In the genomic region with DNA sequence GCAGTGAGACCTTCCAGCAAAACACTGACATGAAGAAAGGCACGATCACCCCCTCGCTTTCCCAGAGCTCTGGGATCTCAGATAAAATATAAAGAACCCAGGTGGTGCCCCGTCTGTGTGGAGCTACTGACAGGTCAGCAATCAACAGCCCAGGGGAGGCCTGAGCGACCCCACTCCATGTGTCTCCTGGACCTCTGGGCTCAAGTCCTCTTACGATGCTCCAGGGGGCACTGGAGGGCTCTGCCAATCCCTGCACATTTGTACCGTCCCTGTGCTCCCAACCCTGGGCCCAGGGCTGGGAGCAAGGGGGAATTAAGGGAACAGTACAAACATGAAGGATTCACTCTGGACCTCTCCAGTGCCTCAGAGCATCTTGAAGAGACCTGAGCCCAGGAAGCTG, we compare ENCODE assay signal across 22 cellular contexts. TPM values are rescaled to one million over a fixed set of nuclear protein-coding genes. Genes with fewer than 3 reads are reported as not detected.
DNase-seq lines count a peak whose midpoint lies in the region; ATAC-seq and TF ChIP-seq lines count a peak whose summit lies in the region.
"Had no signal": no experiment of that assay in that cellular context is flagged by ENCODE, and none has a peak within 500 bp of the region (broad histone marks: within the 10 kb centered on the region; RNA-seq: fewer than 3 reads in every experiment).

No MANE protein-coding gene starts in this region.

- no peak overlapping the region for H3K27ac Mint-ChIP-seq in CD14-positive monocyte
- H3K27ac Mint-ChIP-seq: activated CD4-positive, alpha-beta memory T cell treated with anti-CD3 and anti-CD28 coated beads for 36 hours; IgD-negative memory B cell; nephron progenitor cell had no signal

- H3K27me3 ChIP-seq in cardiac muscle cell (peaks cover 6% of the 10 kb centered on the region), Panc1 (ENCODE audit: control insufficient read depth, insufficient read depth, low read length) (peaks cover 6% of the 10 kb centered on the region), lung (ENCODE audit: control insufficient read depth, insufficient read depth) (no peaks in the 10 kb centered on the region), HAP-1 (ENCODE audit: low read depth) (peaks cover 3% of the 10 kb centered on the region; the same call in 1 of the 2 replicates)

- CTCF ChIA-PET in Panc1 (lab: Charles Lee): no interaction called here

- POLR2A ChIA-PET in Panc1 (lab: Charles Lee): no interaction called here

- H3K9me3 Mint-ChIP-seq in CD14-positive monocyte: peaks cover 0 to 1% (median 0%) of the 10 kb centered on the region in 7 donors
- H3K9me3 Mint-ChIP-seq: activated CD4-positive, alpha-beta memory T cell treated with anti-CD3 and anti-CD28 coated beads for 36 hours; CD4-positive, alpha-beta memory T cell; central memory CD8-positive, alpha-beta T cell had no signal

- no peak overlapping the region for H3K4me3 ChIP-seq in cardiac muscle cell
- no peak overlapping the region for H3K4me3 ChIP-seq in Panc1 (ENCODE audit: low read depth in 2 of 2, low read length in 2 of 2)
- no peak overlapping the region for H3K4me3 ChIP-seq in lung
- H3K4me3 ChIP-seq in HAP-1: no peak overlapping the region
- H3K4me3 ChIP-seq: gastrocnemius medialis, MG63, transverse colon had no signal

- ATAC-seq in Right ventricle myocardium superior (ENCODE audit: poor library complexity): no peak
- ATAC-seq in Panc1: peak; percentile 56; the same call in 1 of the 2 replicates
- ATAC-seq in lung (ENCODE audit: insufficient read depth, low FRiP score): no peak
- ATAC-seq: gastrocnemius medialis; stimulated activated naive CD8-positive, alpha-beta T cell treated with anti-CD3 and anti-CD28 coated beads, Interleukin-15, Interleukin-2, amounts not matched to agents 100 U/mL and 50 U/mL, for 24 hours had no signal

- H3K9me3 ChIP-seq in cardiac muscle cell (ENCODE audit: low read depth): no peaks in the 10 kb centered on the region
- H3K9me3 ChIP-seq in Panc1 (ENCODE audit: control insufficient read depth, insufficient read depth, low read depth, low read length): no peaks in the 10 kb centered on the region
- H3K9me3 ChIP-seq in lung (ENCODE audit: control insufficient read depth in 2 of 2, insufficient read depth in 1 of 2, low read length in 1 of 2): peaks cover 0 to 5% of the 10 kb centered on the region in 2 donors
- no peaks in the 10 kb centered on the region for H3K9me3 ChIP-seq in HAP-1
- H3K9me3 ChIP-seq: gastrocnemius medialis, MG63, transverse colon had no signal

- in situ Hi-C loops in Panc1 (cut with HindIII; ENCODE audit: low pct_unique_long_range_greater_than_20kb, low sequenced_read_pairs): no loop called here
- in situ Hi-C loops in HAP-1 (cut with MboI; ENCODE audit: low sequenced_read_pairs): no loop called here

- intact Hi-C loops in Right ventricle myocardium superior (cut with DNase I) (no loop called here), Panc1 (cut with micrococcal nuclease; ENCODE audit: unreplicated experiment) (no loop called here), CD14-positive monocyte (cut with micrococcal nuclease) (no loop called here)

- peaks cover 21 to 24% (median 24%) of the 10 kb centered on the region in 3 donors for H3K27me3 Mint-ChIP-seq in CD14-positive monocyte (ENCODE audit: low read depth in 3 of 3)

- WGBS in lung, 2 donors: 58 to 59% methylated on average over 6 of the region's 6 CpGs

- H3K36me3 ChIP-seq in cardiac muscle cell (no peaks in the 10 kb centered on the region), Panc1 (ENCODE audit: control insufficient read depth, insufficient read depth, low read length) (no peaks in the 10 kb centered on the region), lung (ENCODE audit: control insufficient read depth in 2 of 2, insufficient read depth in 2 of 2, low read length in 2 of 2) (no peaks in the 10 kb centered on the region), HAP-1 (replicated peaks) (no peaks in the 10 kb centered on the region)
- H3K36me3 ChIP-seq: gastrocnemius medialis, MG63, transverse colon had no signal

- H3K4me1 ChIP-seq in cardiac muscle cell (ENCODE audit: low read depth) (no peaks in the 10 kb centered on the region), Panc1 (ENCODE audit: control insufficient read depth, insufficient read depth, low read length) (no peaks in the 10 kb centered on the region), lung (ENCODE audit: control insufficient read depth in 2 of 2, insufficient read depth in 2 of 2, low read length in 2 of 2) (no peaks in the 10 kb centered on the region), HAP-1 (no peaks in the 10 kb centered on the region)
- H3K4me1 ChIP-seq: gastrocnemius medialis, transverse colon had no signal

- no peak overlapping the region for H3K4me3 Mint-ChIP-seq in CD14-positive monocyte
- H3K4me3 Mint-ChIP-seq: activated CD4-positive, alpha-beta memory T cell treated with anti-CD3 and anti-CD28 coated beads for 36 hours; CD4-positive, alpha-beta memory T cell; central memory CD8-positive, alpha-beta T cell; IgD-negative memory B cell; nephron progenitor cell had no signal

- no peak for DNase-seq in cardiac muscle cell (ENCODE audit: low read depth in 1 of 2, low spot score in 1 of 2)
- DNase-seq in Right ventricle myocardium superior: no peak
- no peak for DNase-seq in Panc1 (ENCODE audit: low read depth, low spot score)
- DNase-seq in lung (ENCODE audit: low spot score): peak; percentile 15
- no peak for DNase-seq in HAP-1 (ENCODE audit: low spot score in 2 of 2)
- DNase-seq in CD14-positive monocyte (ENCODE audit: low spot score): no peak
- DNase-seq: activated CD4-positive, alpha-beta memory T cell treated with anti-CD3 and anti-CD28 coated beads for 36 hours; activated naive CD4-positive, alpha-beta T cell treated with Interleukin-2 at 50 U/mL for 16 hours; anterior cingulate cortex; CD4-positive, alpha-beta memory T cell; gastrocnemius medialis; MG63; NCI-H510A treated with DMSO at 0.1 percent for 48 hours; nephron progenitor cell; OCI-M1; stimulated activated naive CD8-positive, alpha-beta T cell treated with anti-CD3 and anti-CD28 coated beads, Interleukin-15, Interleukin-2, amounts not matched to agents 100 U/mL and 50 U/mL, for 24 hours; T-helper 2 cell; transverse colon had no signal

- H3K36me3 Mint-ChIP-seq in CD14-positive monocyte: no peaks in the 10 kb centered on the region
- H3K36me3 Mint-ChIP-seq: activated CD4-positive, alpha-beta memory T cell treated with anti-CD3 and anti-CD28 coated beads for 36 hours; CD4-positive, alpha-beta memory T cell had no signal

- H3K27ac ChIP-seq in cardiac muscle cell (no peak overlapping the region), Panc1 (ENCODE audit: low read length) (no peak overlapping the region), lung (ENCODE audit: low read depth in 1 of 2, low read length in 1 of 2) (no peak overlapping the region)
- H3K27ac ChIP-seq: gastrocnemius medialis, transverse colon had no signal

- BruUV-seq in Panc1 (replicated peaks; lab: Mats Ljungman, UMichigan): no TSS peak

- peak; percentile 4 for TF ChIP-seq CTCF in cardiac muscle cell (IDR thresholded peaks at IDR 0.05; ENCODE audit: low read depth, low read length)
- TF ChIP-seq CTCF in Panc1 (IDR thresholded peaks at IDR 0.05): no peak; the same call in 1 of the 2 replicates
- TF ChIP-seq CTCF in lung (IDR thresholded peaks at IDR 0.05; ENCODE audit: control extremely low read depth, extremely low read depth): no peak
- TF ChIP-seq CTCF in CD14-positive monocyte (IDR thresholded peaks at IDR 0.05): no peak

- no peaks in the 10 kb centered on the region for H3K4me1 Mint-ChIP-seq in CD14-positive monocyte
- H3K4me1 Mint-ChIP-seq: CD4-positive, alpha-beta memory T cell; central memory CD8-positive, alpha-beta T cell; nephron progenitor cell had no signal

RNA-seq across cellular contexts. Expression of a gene that starts 12.5 kb away (rescaled TPM):
- total RNA-seq in cardiac muscle cell: not detected in 2 replicates
- not detected in 2 replicates for polyA plus RNA-seq in cardiac muscle cell
- not detected for total RNA-seq in Right ventricle myocardium superior
- not detected for total RNA-seq in Panc1 (2021; ENCODE audit: unreplicated experiment)
- polyA plus RNA-seq in Panc1 (2012; ENCODE audit: insufficient read length): not detected
- not detected for total RNA-seq in lung
- polyA plus RNA-seq in lung: not detected
- polyA plus RNA-seq in CD14-positive monocyte: not detected
- total RNA-seq: activated CD4-positive, alpha-beta memory T cell treated with anti-CD3 and anti-CD28 coated beads for 36 hours; CD4-positive, alpha-beta memory T cell; gastrocnemius medialis; posterior vena cava; skeletal muscle tissue; transverse colon had no signal
- polyA plus RNA-seq: CD4-positive, alpha-beta memory T cell; IgD-negative memory B cell had no signal

RNA-seq across cellular contexts. Expression of a gene that starts 31.7 kb away (rescaled TPM):
- total RNA-seq in cardiac muscle cell (not detected in 2 replicates), Right ventricle myocardium superior (not detected), Panc1 (2021; ENCODE audit: unreplicated experiment) (not detected), lung (not detected)
- polyA plus RNA-seq in cardiac muscle cell (not detected in 2 replicates), lung (under 1 TPM in 1 of 2 donors, not detected in 1; 0.47 TPM), CD14-positive monocyte (not detected)
- polyA plus RNA-seq in Panc1 (2012; ENCODE audit: insufficient read length): not detected
- total RNA-seq: activated CD4-positive, alpha-beta memory T cell treated with anti-CD3 and anti-CD28 coated beads for 36 hours; CD4-positive, alpha-beta memory T cell; gastrocnemius medialis; posterior vena cava; skeletal muscle tissue; transverse colon had no signal
- polyA plus RNA-seq: CD4-positive, alpha-beta memory T cell; IgD-negative memory B cell had no signal

RNA-seq across cellular contexts. Expression of a gene that starts 37.9 kb away (rescaled TPM):
- 1.9 TPM in 1 of 2 replicates, not detected in the other for total RNA-seq in cardiac muscle cell
- polyA plus RNA-seq in cardiac muscle cell: 4.4 and 12.2 TPM in 2 replicates
- total RNA-seq in Right ventricle myocardium superior: 42.5 TPM
- total RNA-seq in Panc1 (2021; ENCODE audit: unreplicated experiment): not detected
- not detected for polyA plus RNA-seq in Panc1 (2012; ENCODE audit: insufficient read length)
- total RNA-seq in lung: 100 to 1,000 TPM in 1 of 2 donors, 10 to 100 TPM in 1; 69.8 to 556 TPM
- polyA plus RNA-seq in lung: 1,000 to 10,000 TPM in 1 of 2 donors, 100 to 1,000 TPM in 1; 623 to 6,695 TPM
- polyA plus RNA-seq in CD14-positive monocyte: over 10,000 TPM; 27,689 to 30,135 TPM
- total RNA-seq: activated CD4-positive, alpha-beta memory T cell treated with anti-CD3 and anti-CD28 coated beads for 36 hours had no signal

RNA-seq across cellular contexts. Expression of a gene that starts 53.4 kb away (rescaled TPM):
- total RNA-seq in cardiac muscle cell (not detected in 2 replicates), Right ventricle myocardium superior (2.4 TPM), Panc1 (2021; ENCODE audit: unreplicated experiment) (not detected), lung (10 to 100 TPM; 14.9 to 31.7 TPM)
- polyA plus RNA-seq in cardiac muscle cell (not detected in 2 replicates), lung (1,000 to 10,000 TPM in 1 of 2 donors, 10 to 100 TPM in 1; 43.9 to 1,191 TPM), CD14-positive monocyte (1,000 to 10,000 TPM; 2,543 to 2,834 TPM)
- polyA plus RNA-seq in Panc1 (2012; ENCODE audit: insufficient read length): not detected
- total RNA-seq: activated CD4-positive, alpha-beta memory T cell treated with anti-CD3 and anti-CD28 coated beads for 36 hours; CD4-positive, alpha-beta memory T cell; transverse colon had no signal

Comparison
In these comparisons a context has a peak if more than half of its experiments do, and no peak if none do; other contexts are left out.
1. RNA of a gene that starts 37.9 kb away (total RNA-seq): 69.8 to 556 TPM in lung and 42.5 TPM in Right ventricle myocardium superior (single experiment); not detected in Panc1 (single experiment) and 1.9 TPM in cardiac muscle cell; every median in the first group is over 10 times any median in the second.